In genomic region chr19:711224-711623, GRCh38 we compare ENCODE assay signal across 1 cellular context.
TF ChIP-seq lines count a peak whose summit lies in the region.

No MANE protein-coding gene starts in this region.

TF ChIP-seq in WTC11, 78 proteins besides CTCF, POLR2A, EP300 and RAD21 (continued from another document):
- TF ChIP-seq E2F1 (CRISPR knock-in tag; IDR thresholded peaks at IDR 0.05) (no peak), E2F5 (CRISPR knock-in tag; IDR thresholded peaks at IDR 0.05) (no peak), FOXP4 (CRISPR knock-in tag; IDR thresholded peaks at IDR 0.05) (no peak), ZNF671 (CRISPR knock-in tag; IDR thresholded peaks at IDR 0.05) (no peak), ATF3 (CRISPR knock-in tag; conservative IDR thresholded peaks at IDR 0.05) (no peak), RELA (CRISPR knock-in tag; IDR thresholded peaks at IDR 0.05; ENCODE audit: borderline replicate concordance) (no peak), TEAD4 (CRISPR knock-in tag; IDR thresholded peaks at IDR 0.05) (no peak), ZNF423 (CRISPR knock-in tag; IDR thresholded peaks at IDR 0.05) (no peak)
